ENCODE assay signal across 12 cellular contexts in genomic region chr2:173854840-173855239, GRCh38.
DNase-seq lines count a peak whose midpoint lies in the region; ATAC-seq and TF ChIP-seq lines count a peak whose summit lies in the region.
"Had no signal": no experiment of that assay in that cellular context is flagged by ENCODE, and none has a peak within 500 bp of the region (broad histone marks: within the 10 kb centered on the region; RNA-seq: fewer than 3 reads in every experiment).

No MANE protein-coding gene starts in this region.

- TF ChIP-seq CTCF in left ventricle myocardium inferior (IDR thresholded peaks at IDR 0.05; ENCODE audit: borderline replicate concordance) = no peak
- TF ChIP-seq CTCF in fibroblast of the aortic adventitia (IDR thresholded peaks at IDR 0.05; ENCODE audit: insufficient read depth, low read length) = no peak

- no peak overlapping the region for H3K27ac Mint-ChIP-seq in naive thymus-derived CD8-positive, alpha-beta T cell

- no peaks in the 10 kb centered on the region for H3K9me3 ChIP-seq in left ventricle myocardium inferior (replicated peaks)
- H3K9me3 ChIP-seq: BLaER1, SJSA1 had no signal

- peaks cover 21% of the 10 kb centered on the region for H3K4me1 ChIP-seq in left ventricle myocardium inferior

- peak; percentile 64 for ATAC-seq in Right ventricle myocardium superior (ENCODE audit: poor library complexity)
- no peak for ATAC-seq in naive thymus-derived CD8-positive, alpha-beta T cell

- no peaks in the 10 kb centered on the region for H3K36me3 Mint-ChIP-seq in naive thymus-derived CD8-positive, alpha-beta T cell

- peaks cover 0 to 12% (median 3%) of the 10 kb centered on the region in 5 donors for H3K27me3 Mint-ChIP-seq in naive thymus-derived CD8-positive, alpha-beta T cell

- POLR2A ChIA-PET in naive thymus-derived CD8-positive, alpha-beta T cell (lab: Charles Lee) = no interaction called here

- no peak overlapping the region for H3K4me3 Mint-ChIP-seq in naive thymus-derived CD8-positive, alpha-beta T cell

- no peaks in the 10 kb centered on the region for H3K36me3 ChIP-seq in left ventricle myocardium inferior
- H3K36me3 ChIP-seq: BLaER1, SJSA1 had no signal

- H3K9me3 Mint-ChIP-seq in naive thymus-derived CD8-positive, alpha-beta T cell = no peaks in the 10 kb centered on the region

- H3K27ac ChIP-seq in left ventricle myocardium inferior (replicated peaks) = no peak overlapping the region
- H3K27ac ChIP-seq: BLaER1, SJSA1 had no signal

- intact Hi-C loops in Right ventricle myocardium superior (cut with DNase I) = no loop called here
- intact Hi-C loops in left ventricle myocardium inferior (cut with micrococcal nuclease) = no loop called here

- DNase-seq in Right ventricle myocardium superior (no peak), left ventricle myocardium inferior (no peak), RKO (ENCODE audit: low spot score) (peak; percentile 18), fibroblast of the aortic adventitia (ENCODE audit: low read depth) (peak; percentile 63), dermis blood vessel endothelial cell (no peak), T-helper 9 cell (no peak)
- no peak for DNase-seq in stimulated activated CD4-positive, alpha-beta T cell treated with anti-CD3 and anti-CD28 coated beads, Interleukin-2, amount 100 ng/mL, for 24 hours
- DNase-seq in naive thymus-derived CD8-positive, alpha-beta T cell = no peak
- DNase-seq: NCI-H1105 treated with DMSO at 0.1 percent for 48 hours, nucleus accumbens had no signal

- no peak overlapping the region for H3K4me3 ChIP-seq in left ventricle myocardium inferior
- H3K4me3 ChIP-seq in fibroblast of the aortic adventitia (ENCODE audit: low read depth, low read length) = no peak overlapping the region
- H3K4me3 ChIP-seq: BLaER1, SJSA1 had no signal

- H3K4me1 Mint-ChIP-seq in naive thymus-derived CD8-positive, alpha-beta T cell = peaks cover 0 to 5% (median 0%) of the 10 kb centered on the region in 4 donors

- H3K27me3 ChIP-seq in left ventricle myocardium inferior (ENCODE audit: low read depth) = peaks cover 15% of the 10 kb centered on the region
- H3K27me3 ChIP-seq: BLaER1, SJSA1 had no signal

Comparison
In these comparisons a context has a peak if more than half of its experiments do, and no peak if none do; other contexts are left out.
1. DNase-seq: peak in RKO (single experiment) and fibroblast of the aortic adventitia (single experiment); none in Right ventricle myocardium superior (single experiment), left ventricle myocardium inferior (single experiment), stimulated activated CD4-positive, alpha-beta T cell treated with anti-CD3 and anti-CD28 coated beads, Interleukin-2, amount 100 ng/mL, for 24 hours (0 of 2), dermis blood vessel endothelial cell (single experiment), T-helper 9 cell (single experiment) and naive thymus-derived CD8-positive, alpha-beta T cell (0 of 10).